In genomic region chr6:120894077-120894476, GRCh38 we compare ENCODE assay signal across 18 cellular contexts.
DNase-seq lines count a peak whose midpoint lies in the region; ATAC-seq, FAIRE-seq and TF ChIP-seq lines count a peak whose summit lies in the region.
"Had no signal": no experiment of that assay in that cellular context is flagged by ENCODE, and none has a peak within 500 bp of the region (broad histone marks: within the 10 kb centered on the region; RNA-seq: fewer than 3 reads in every experiment).

No MANE protein-coding gene starts in this region.

- ATAC-seq in GM18867 (IDR thresholded peaks at IDR 0.05; ENCODE audit: unreplicated experiment) = peak; percentile 60
- ATAC-seq in GM21423 (IDR thresholded peaks at IDR 0.05; ENCODE audit: unreplicated experiment) = peak; percentile 84
- peak; percentile 78 for ATAC-seq in HG03066 (IDR thresholded peaks at IDR 0.05; ENCODE audit: low read depth, unreplicated experiment)
- no peak for ATAC-seq in T-cell (replicated peaks in 1 of 4)
- no peak for ATAC-seq in Right ventricle myocardium superior (ENCODE audit: poor library complexity)
- ATAC-seq: activated CD4-positive, alpha-beta T cell treated with anti-CD3 and anti-CD28 coated beads for 36 hours; HCT116; left cardiac atrium; right lobe of liver had no signal

- H3K4me3 Mint-ChIP-seq in T-cell = no peak overlapping the region
- H3K4me3 Mint-ChIP-seq in HFFc6 = no peak overlapping the region
- H3K4me3 Mint-ChIP-seq: activated CD4-positive, alpha-beta T cell treated with anti-CD3 and anti-CD28 coated beads for 36 hours had no signal

- peaks cover 14 to 30% (median 29%) of the 10 kb centered on the region in 3 donors for H3K9me3 Mint-ChIP-seq in T-cell
- peaks cover 53% of the 10 kb centered on the region for H3K9me3 Mint-ChIP-seq in HFFc6

- no peaks in the 10 kb centered on the region for H3K36me3 Mint-ChIP-seq in T-cell
- H3K36me3 Mint-ChIP-seq in HFFc6 (ENCODE audit: low read depth) = no peaks in the 10 kb centered on the region

- H3K27me3 Mint-ChIP-seq in T-cell (no peaks in the 10 kb centered on the region), HFFc6 (ENCODE audit: insufficient read depth) (no peaks in the 10 kb centered on the region)
- H3K27me3 Mint-ChIP-seq: activated CD4-positive, alpha-beta T cell treated with anti-CD3 and anti-CD28 coated beads for 36 hours had no signal

- no peak overlapping the region for H3K27ac Mint-ChIP-seq in T-cell
- H3K27ac Mint-ChIP-seq in HFFc6 = no peak overlapping the region
- H3K27ac Mint-ChIP-seq: activated CD4-positive, alpha-beta T cell treated with anti-CD3 and anti-CD28 coated beads for 36 hours had no signal

- intact Hi-C loops in Right ventricle myocardium superior (cut with DNase I) = no loop called here

- FAIRE-seq in HTR-8/SVneo (lab: Jason Lieb, UNC) = no peak

- TF ChIP-seq CTCF in HFFc6 (IDR thresholded peaks at IDR 0.05) = no peak

- CTCF ChIA-PET in T-cell (lab: Charles Lee) = no interaction called here

- H3K4me1 Mint-ChIP-seq in T-cell (no peaks in the 10 kb centered on the region), HFFc6 (ENCODE audit: low read depth) (no peaks in the 10 kb centered on the region)
- H3K4me1 Mint-ChIP-seq: activated CD4-positive, alpha-beta T cell treated with anti-CD3 and anti-CD28 coated beads for 36 hours had no signal

- POLR2A ChIA-PET in T-cell (lab: Charles Lee) = no interaction called here

- peak; percentile 6 for DNase-seq in glomerular visceral epithelial cell (ENCODE audit: extremely low spot score)
- no peak for DNase-seq in HTR-8/SVneo (ENCODE audit: insufficient read length, low spot score)
- no peak for DNase-seq in T-cell
- no peak for DNase-seq in HFFc6
- no peak for DNase-seq in Right ventricle myocardium superior
- DNase-seq: activated CD4-positive, alpha-beta T cell treated with anti-CD3 and anti-CD28 coated beads for 36 hours; activated CD8-positive, alpha-beta memory T cell treated with anti-CD3 and anti-CD28 coated beads, Interleukin-2, amount 50 U/mL, for 48 hours; IMR-90; left cardiac atrium; NCI-H2029 treated with DMSO at 0.1 percent for 48 hours; PC-9; right lobe of liver; SK-N-SH; stimulated activated CD4-positive, alpha-beta T cell treated with anti-CD3 and anti-CD28 coated beads, Interleukin-1b, Interleukin-23, amount 100 ng/mL, for 48 hours had no signal

Comparison
In these comparisons a context has a peak if more than half of its experiments do, and no peak if none do; other contexts are left out.
1. ATAC-seq: peak in GM18867 (single experiment), GM21423 (single experiment) and HG03066 (single experiment); none in T-cell (0 of 4) and Right ventricle myocardium superior (single experiment).